ENCODE assay signal across 1 cellular context in genomic region chr2:9092383-9093282, GRCh38.
A peak's percentile ranks its signal among the peaks of the same experiment; 100 is the strongest.
TF ChIP-seq lines count a peak whose summit lies in the region.

No MANE protein-coding gene starts in this region.

TF ChIP-seq in GM12878, 131 proteins besides CTCF, POLR2A, EP300 and RAD21 (continued from another document and continues in another):
- no peak for TF ChIP-seq E2F8 (IDR thresholded peaks at IDR 0.05; ENCODE audit: low read depth, partially characterized antibody)
- no peak for TF ChIP-seq SUZ12 (IDR thresholded peaks at IDR 0.05; ENCODE audit: unreplicated experiment)
- 0 out of 2 replicates have a peak, but pooled peaks have one; percentile 26 for TF ChIP-seq MTA3 (IDR thresholded peaks at IDR 0.05; ENCODE audit: borderline replicate concordance, low read length)
- no peak for TF ChIP-seq CREB1 (IDR thresholded peaks at IDR 0.05; ENCODE audit: low read depth)
- TF ChIP-seq ATF2 (IDR thresholded peaks at IDR 0.05; ENCODE audit: low read length), result no peak; the same call in none of the 2 replicates
- peak; percentile 78 for TF ChIP-seq NBN (IDR thresholded peaks at IDR 0.05)
- 0 out of 2 replicates have a peak, but pooled peaks have one; percentile 76 for TF ChIP-seq STAT3 (IDR thresholded peaks at IDR 0.05; ENCODE audit: low read depth, low read length)
- peak; percentile 93 to 94 for TF ChIP-seq IKZF2 (IDR thresholded peaks at IDR 0.05)
- no peak for TF ChIP-seq SREBF2 (IDR thresholded peaks at IDR 0.05; ENCODE audit: low read length)
- TF ChIP-seq E2F4 (IDR thresholded peaks at IDR 0.05; ENCODE audit: low read depth, low read length), result no peak
- TF ChIP-seq CEBPZ (IDR thresholded peaks at IDR 0.05; ENCODE audit: low read depth, low read length), result no peak
- no peak; the same call in 1 of the 2 replicates for TF ChIP-seq BCL11A (IDR thresholded peaks at IDR 0.05; ENCODE audit: low read depth, low read length)
- peak; percentile 84; the same call in 1 of the 2 replicates for TF ChIP-seq ZNF217 (IDR thresholded peaks at IDR 0.05)
- TF ChIP-seq PAX5 (IDR thresholded peaks at IDR 0.05; ENCODE audit: borderline replicate concordance, low read depth, low read length), result no peak
- TF ChIP-seq RBBP5 (conservative IDR thresholded peaks at IDR 0.05), result no peak
- TF ChIP-seq CREM (IDR thresholded peaks at IDR 0.05; ENCODE audit: low read depth), result 0 out of 2 replicates have a peak, but pooled peaks have one; percentile 38
- no peak for TF ChIP-seq ZNF687 (IDR thresholded peaks at IDR 0.05)
- no peak for TF ChIP-seq IRF3 (IDR thresholded peaks at IDR 0.05)
- no peak for TF ChIP-seq EZH2 (IDR thresholded peaks at IDR 0.05; ENCODE audit: borderline replicate concordance, control insufficient read depth, low read depth, low read length)
- no peak for TF ChIP-seq NFXL1 (IDR thresholded peaks at IDR 0.05; ENCODE audit: borderline replicate concordance)
- no peak for TF ChIP-seq POLR2AphosphoS2 (IDR thresholded peaks at IDR 0.05; ENCODE audit: low read depth, low read length)
- TF ChIP-seq RFX5 (IDR thresholded peaks at IDR 0.05; ENCODE audit: low read depth, low read length), result no peak
- no peak for TF ChIP-seq TAF1 (IDR thresholded peaks at IDR 0.05; ENCODE audit: borderline replicate concordance, low read depth, low read length)
- TF ChIP-seq MEF2B (IDR thresholded peaks at IDR 0.05; ENCODE audit: partially characterized antibody, poor library complexity, severe bottlenecking), result peak; percentile 47
- no peak for TF ChIP-seq ELK1 (IDR thresholded peaks at IDR 0.05; ENCODE audit: low read depth, low read length)
- no peak for TF ChIP-seq SMAD5 (IDR thresholded peaks at IDR 0.05; ENCODE audit: low read depth)
- TF ChIP-seq CBFB (IDR thresholded peaks at IDR 0.05; ENCODE audit: low read depth), result peak; percentile 56; the same call in 1 of the 2 replicates
- no peak for TF ChIP-seq ZBTB33 (IDR thresholded peaks at IDR 0.05)
- TF ChIP-seq SIN3A (IDR thresholded peaks at IDR 0.05; ENCODE audit: low read depth, low read length), result no peak
- no peak for TF ChIP-seq NR2C2 (IDR thresholded peaks at IDR 0.05; ENCODE audit: borderline replicate concordance, control insufficient read depth, insufficient read length, low read depth)
- TF ChIP-seq ZBED1 (IDR thresholded peaks at IDR 0.05; ENCODE audit: borderline replicate concordance), result no peak; the same call in 1 of the 2 replicates
- no peak for TF ChIP-seq SREBF1 (IDR thresholded peaks at IDR 0.05; ENCODE audit: low read length)
- TF ChIP-seq JUND (IDR thresholded peaks at IDR 0.05; ENCODE audit: low read depth, low read length), result 0 out of 2 replicates have a peak, but pooled peaks have one; percentile 4
- no peak for TF ChIP-seq HDAC6 (IDR thresholded peaks at IDR 0.05; ENCODE audit: unreplicated experiment)
- no peak for TF ChIP-seq USF1 (IDR thresholded peaks at IDR 0.05; ENCODE audit: borderline replicate concordance, extremely low read length, insufficient read depth, low read depth, low read length)
- TF ChIP-seq REST (IDR thresholded peaks at IDR 0.05; ENCODE audit: low read depth, low read length), result no peak
- TF ChIP-seq RUNX3 (IDR thresholded peaks at IDR 0.05; ENCODE audit: low read length), result peak; percentile 89
